Comparison of ENCODE assay signal across 11 cellular contexts in the genomic region with DNA sequence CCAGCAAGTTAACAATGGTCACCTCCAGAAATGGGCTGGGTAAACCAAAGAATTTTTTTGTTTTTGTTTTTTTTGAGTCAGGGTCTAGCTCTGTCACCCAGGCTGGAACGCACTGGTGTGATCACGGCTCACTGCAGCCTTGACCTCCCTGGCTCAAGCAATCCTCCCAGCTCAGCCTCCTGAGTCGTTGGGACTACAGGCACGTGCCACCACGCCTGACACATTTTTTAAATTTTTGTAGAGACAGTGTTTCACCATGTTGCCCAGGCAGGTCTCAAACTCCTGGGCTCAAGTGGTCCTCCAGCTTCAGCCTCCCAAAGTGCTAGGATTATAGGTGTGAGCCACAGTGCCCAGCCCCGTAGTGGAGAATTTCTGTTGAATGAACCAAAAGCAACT. TPM values are rescaled to one million over a fixed set of nuclear protein-coding genes. Genes with fewer than 3 reads are reported as not detected.
DNase-seq lines count a peak whose midpoint lies in the region; ATAC-seq, FAIRE-seq and TF ChIP-seq lines count a peak whose summit lies in the region.
"Had no signal": no experiment of that assay in that cellular context is flagged by ENCODE, and none has a peak within 500 bp of the region (broad histone marks: within the 10 kb centered on the region; RNA-seq: fewer than 3 reads in every experiment).

No MANE protein-coding gene starts in this region.

- H3K36me3 ChIP-seq in HUES64 (ENCODE audit: insufficient read depth, low read length) (peaks cover 35% of the 10 kb centered on the region), GM12878 (ENCODE audit: control insufficient read depth in 2 of 2, insufficient read depth in 2 of 2, low read length in 1 of 2) (peaks cover 8% of the 10 kb centered on the region in 2 experiments; a peak in 3 of 4 replicates)

- H3K27me3 Mint-ChIP-seq in T-helper 1 cell treated with Interleukin-12 subunit alpha and Interleukin-12 subunit beta and Interleukin-4 antibody, amounts not matched to agents 30 μg/mL and 1 μg/mL, for 36 hours (ENCODE audit: low read depth) = no peaks in the 10 kb centered on the region
- H3K27me3 Mint-ChIP-seq in naive thymus-derived CD8-positive, alpha-beta T cell = no peaks in the 10 kb centered on the region

- POLR2A ChIA-PET in GM12878 (lab: Charles Lee) = no interaction called here
- POLR2A ChIA-PET in naive thymus-derived CD8-positive, alpha-beta T cell (lab: Charles Lee) = interaction anchor here (0.6 to 5.6 kb wide), 4 partner anchors 9 to 241 kb away, joined by 3 to 118 read pairs (median 6); partner anchors contain the start of genes EME2, MRPS34, NME3 and TBL3

- no peaks in the 10 kb centered on the region; the same call in 1 of the 2 replicates for H3K4me1 ChIP-seq in HUES64 (ENCODE audit: insufficient read depth, low read length)
- peaks cover 6% of the 10 kb centered on the region; the same call in 1 of the 2 replicates for H3K4me1 ChIP-seq in GM12878 (ENCODE audit: control insufficient read depth, insufficient read depth, low read length)

- no peaks in the 10 kb centered on the region for H4K20me1 ChIP-seq in GM12878 (ENCODE audit: control insufficient read depth, insufficient read depth)

- ATAC-seq in GM12878 = no peak
- ATAC-seq in naive thymus-derived CD8-positive, alpha-beta T cell = no peak
- no peak for ATAC-seq in GM19395 (IDR thresholded peaks at IDR 0.05; ENCODE audit: unreplicated experiment)

- FAIRE-seq in GM12878 (lab: Jason Lieb, UNC) = no peak
- FAIRE-seq: A204.1 had no signal

- H3K9me3 ChIP-seq in HUES64 (ENCODE audit: insufficient read depth, low read depth, low read length) = no peaks in the 10 kb centered on the region
- no peaks in the 10 kb centered on the region for H3K9me3 ChIP-seq in GM12878 (replicated peaks; ENCODE audit: control insufficient read depth, insufficient read depth, low read length)

- SMC1A ChIA-PET in GM12878 (lab: Charles Lee; ENCODE audit: uncharacterized antibody, unreplicated experiment) = no interaction called here

- H3K27me3 ChIP-seq in HUES64 (ENCODE audit: insufficient read depth, low read length) (no peaks in the 10 kb centered on the region), GM12878 (replicated peaks in 1 of 2; ENCODE audit: control insufficient read depth in 2 of 2, insufficient read depth in 2 of 2, low read length in 1 of 2) (no peaks in the 10 kb centered on the region)

- intact Hi-C loops in GM12878 (cut with micrococcal nuclease; ENCODE audit: unreplicated experiment) = no loop called here

- DNase-seq in T-helper 1 cell (no peak), GM12878 (ENCODE audit: low read depth, low spot score) (no peak), HCEC 1CT (no peak), NCI-H2227 (lab: John Stamatoyannopoulos, UW; ENCODE audit: unreplicated experiment) (no peak)
- DNase-seq in naive thymus-derived CD8-positive, alpha-beta T cell = no peak
- DNase-seq: NCI-H1048, NCI-H774 had no signal

- H3K4me3 Mint-ChIP-seq in T-helper 1 cell treated with Interleukin-12 subunit alpha and Interleukin-12 subunit beta and Interleukin-4 antibody, amounts not matched to agents 30 μg/mL and 1 μg/mL, for 36 hours = peak overlapping the region; percentile 17
- H3K4me3 Mint-ChIP-seq in naive thymus-derived CD8-positive, alpha-beta T cell = peak overlapping the region in 8 of 10 donors; percentile 27 to 92 (median 61)

- peaks cover 3% of the 10 kb centered on the region for H3K4me1 Mint-ChIP-seq in T-helper 1 cell treated with Interleukin-12 subunit alpha and Interleukin-12 subunit beta and Interleukin-4 antibody, amounts not matched to agents 30 μg/mL and 1 μg/mL, for 36 hours (ENCODE audit: low read depth)
- peaks cover 8 to 39% (median 26%) of the 10 kb centered on the region in 4 donors for H3K4me1 Mint-ChIP-seq in naive thymus-derived CD8-positive, alpha-beta T cell

- no peak for TF ChIP-seq RAD21 in GM12878 (IDR thresholded peaks at IDR 0.05; ENCODE audit: insufficient read depth, low read depth, low read length)

- TSS peak; percentile 63 for BruUV-seq in GM12878 (replicated peaks; lab: Mats Ljungman, UMichigan)

- TF ChIP-seq CTCF in GM12878 (IDR thresholded peaks at IDR 0.05 in 2 of 3, conservative IDR thresholded peaks at IDR 0.05 in 1 of 3; ENCODE audit: control insufficient read depth in 2 of 3, extremely low read depth in 1 of 3, insufficient read depth in 1 of 3, low read depth in 3 of 3, low read length in 3 of 3) = no peak

- no peak overlapping the region for H3K27ac ChIP-seq in HUES64 (ENCODE audit: low read depth, low read length)
- no peak overlapping the region for H3K27ac ChIP-seq in GM12878 (ENCODE audit: control insufficient read depth, insufficient read depth)

- RAD21 ChIA-PET in GM12878 (lab: Charles Lee; ENCODE audit: unreplicated experiment) = no interaction called here

- H3K36me3 Mint-ChIP-seq in T-helper 1 cell treated with Interleukin-12 subunit alpha and Interleukin-12 subunit beta and Interleukin-4 antibody, amounts not matched to agents 30 μg/mL and 1 μg/mL, for 36 hours (ENCODE audit: low read depth) = peaks cover 4% of the 10 kb centered on the region
- H3K36me3 Mint-ChIP-seq in naive thymus-derived CD8-positive, alpha-beta T cell = peaks cover 0 to 12% (median 0%) of the 10 kb centered on the region in 3 donors

- H3K9me3 Mint-ChIP-seq in T-helper 1 cell treated with Interleukin-12 subunit alpha and Interleukin-12 subunit beta and Interleukin-4 antibody, amounts not matched to agents 30 μg/mL and 1 μg/mL, for 36 hours = no peaks in the 10 kb centered on the region
- no peaks in the 10 kb centered on the region for H3K9me3 Mint-ChIP-seq in naive thymus-derived CD8-positive, alpha-beta T cell

- no peak overlapping the region for H2AFZ ChIP-seq in GM12878 (ENCODE audit: control insufficient read depth, low read depth, low read length)

- TF ChIP-seq EP300 in GM12878 (IDR thresholded peaks at IDR 0.05; ENCODE audit: borderline replicate concordance in 1 of 2, control insufficient read depth in 1 of 2, low read depth in 2 of 2, low read length in 2 of 2) = no peak

- CTCF ChIA-PET in GM12878 (lab: Yijun Ruan, JAX) = interaction anchor here (0.6 kb wide), 1 partner anchor 8 kb away, joined by 3 read pairs; the partner anchor contains the start of genes EME2 and MRPS34

- in situ Hi-C loops in GM12878 (cut with MboI) = no loop called here

- TF ChIP-seq POLR2A in GM12878 (IDR thresholded peaks at IDR 0.05; ENCODE audit: low read depth, low read length) = no peak

- H3K9ac ChIP-seq in HUES64 (ENCODE audit: low read depth, low read length) (no peak overlapping the region), GM12878 (ENCODE audit: control insufficient read depth, insufficient read depth, low read length) (no peak overlapping the region)

- no peak overlapping the region for H3K27ac Mint-ChIP-seq in T-helper 1 cell treated with Interleukin-12 subunit alpha and Interleukin-12 subunit beta and Interleukin-4 antibody, amounts not matched to agents 30 μg/mL and 1 μg/mL, for 36 hours
- peak overlapping the region in 9 of 10 donors; percentile 15 to 85 (median 46) for H3K27ac Mint-ChIP-seq in naive thymus-derived CD8-positive, alpha-beta T cell

- peaks cover 15% of the 10 kb centered on the region for H3K79me2 ChIP-seq in GM12878 (ENCODE audit: control insufficient read depth, insufficient read depth, low read length)

- WGBS in HUES64 = 90% methylated on average over 6 of the region's 6 CpGs
- WGBS in GM12878 (ENCODE audit: insufficient coverage, insufficient replicate concordance, low lambda C conversion rate, missing lambda C conversion rate) = 89% methylated on average over 6 of the region's 6 CpGs

- H3K4me2 ChIP-seq in GM12878 (ENCODE audit: control insufficient read depth, insufficient read depth) = peak overlapping the region; percentile 77

- H3K4me3 ChIP-seq in HUES64 (ENCODE audit: low read length) (peak overlapping the region; percentile 98; the same call in 1 of the 2 replicates), GM12878 (no peak overlapping the region)

RNA-seq across cellular contexts. Expression of gene SPSB3, which starts 1.7 kb away (rescaled TPM):
- 19.3 TPM for polyA plus RNA-seq in HUES64 (2013, experiment 1 of 2)
- 19.5 TPM for polyA plus RNA-seq in HUES64 (2013, experiment 2 of 2)
- total RNA-seq in GM12878 (2013; cell fraction: nucleolus; rRNA removed) = 28.8 and 39.6 TPM in 2 replicates
- 22.2 and 26.2 TPM in 2 replicates for total RNA-seq in GM12878 (2014; rRNA removed)
- 4.4 and 5.5 TPM in 2 replicates for total RNA-seq in GM12878 (2014; rRNA removed; fragmentation: Illumina TruSeq; extraction: Trizol)
- total RNA-seq in GM12878 (2021) = 18.3 and 18.5 TPM in 2 replicates
- polyA plus RNA-seq in GM12878 (2011; ENCODE audit: low read depth) = 6.5 TPM
- polyA plus RNA-seq in GM12878 (2011; rRNA removed) = 4.7 and 9.7 TPM in 2 replicates
- polyA plus RNA-seq in GM12878 (2011; cell fraction: cytosol; rRNA removed) = 18.5 and 28.3 TPM in 2 replicates
- polyA plus RNA-seq in GM12878 (2011; cell fraction: nucleus; rRNA removed) = 87.6 and 94.0 TPM in 2 replicates
- 19.6 and 21.3 TPM in 2 replicates for polyA plus RNA-seq in GM12878 (2012)
- polyA plus RNA-seq in GM12878 (2014; fragmentation: Illumina TruSeq; extraction: Trizol) = 0.97 and 2.8 TPM in 2 replicates
- 1 to 10 TPM in 1 of 2 experiments, under 1 TPM in 1; 0.31 to 1.5 TPM for polyA plus RNA-seq in GM12878 (2014; fragmentation: Nextera tagmentation; extraction: Ambion mirVana)
- 26.9 and 32.4 TPM in 2 replicates for polyA plus RNA-seq in GM12878 (2014; rRNA removed)
- 10 to 100 TPM; 25.3 to 26.1 TPM for polyA plus RNA-seq in GM12878 (2016; fragmentation: Nextera tagmentation; extraction: Ambion mirVana)
- polyA minus RNA-seq in GM12878 (2011; rRNA and poly(A)+ RNA removed) = 5.9 and 9.0 TPM in 2 replicates
- polyA minus RNA-seq in GM12878 (2011; cell fraction: cytosol; rRNA and poly(A)+ RNA removed) = 4.8 and 5.2 TPM in 2 replicates
- 5.7 and 13.8 TPM in 2 replicates for polyA minus RNA-seq in GM12878 (2011; cell fraction: nucleus; rRNA and poly(A)+ RNA removed)
- total RNA-seq in naive thymus-derived CD8-positive, alpha-beta T cell = 100 to 1,000 TPM; 120 to 123 TPM
- 10 to 100 TPM; 38.0 to 42.0 (median 40.8) TPM for polyA plus RNA-seq in naive thymus-derived CD8-positive, alpha-beta T cell

RNA-seq across cellular contexts. Expression of gene NUBP2, which starts 2.1 kb away (rescaled TPM):
- polyA plus RNA-seq in HUES64 (2013, experiment 1 of 2) = 49.1 TPM
- polyA plus RNA-seq in HUES64 (2013, experiment 2 of 2) = 49.4 TPM
- total RNA-seq in GM12878 (2013; cell fraction: nucleolus; rRNA removed) = 45.7 and 59.5 TPM in 2 replicates
- total RNA-seq in GM12878 (2014; rRNA removed) (88.8 and 106 TPM in 2 replicates), GM12878 (2014; rRNA removed; fragmentation: Illumina TruSeq; extraction: Trizol) (11.0 and 13.5 TPM in 2 replicates), GM12878 (2021) (73.2 and 79.8 TPM in 2 replicates)
- polyA plus RNA-seq in GM12878 (2011; ENCODE audit: low read depth) = 11.7 TPM
- polyA plus RNA-seq in GM12878 (2011; rRNA removed) (8.2 and 23.6 TPM in 2 replicates), GM12878 (2014; fragmentation: Illumina TruSeq; extraction: Trizol) (0.73 and 6.5 TPM in 2 replicates), GM12878 (2014; fragmentation: Nextera tagmentation; extraction: Ambion mirVana) (1 to 10 TPM; 1.9 to 5.9 TPM), GM12878 (2014; rRNA removed) (80.5 and 94.5 TPM in 2 replicates), GM12878 (2016; fragmentation: Nextera tagmentation; extraction: Ambion mirVana) (100 to 1,000 TPM; 115 to 129 TPM)
- 54.5 and 91.2 TPM in 2 replicates for polyA plus RNA-seq in GM12878 (2011; cell fraction: cytosol; rRNA removed)
- polyA plus RNA-seq in GM12878 (2011; cell fraction: nucleus; rRNA removed) = 102 and 133 TPM in 2 replicates
- polyA plus RNA-seq in GM12878 (2012) = 44.3 and 48.4 TPM in 2 replicates
- 8.8 and 27.4 TPM in 2 replicates for polyA minus RNA-seq in GM12878 (2011; rRNA and poly(A)+ RNA removed)
- polyA minus RNA-seq in GM12878 (2011; cell fraction: cytosol; rRNA and poly(A)+ RNA removed) = 18.5 and 20.3 TPM in 2 replicates
- 17.7 and 27.6 TPM in 2 replicates for polyA minus RNA-seq in GM12878 (2011; cell fraction: nucleus; rRNA and poly(A)+ RNA removed)
- total RNA-seq in naive thymus-derived CD8-positive, alpha-beta T cell = 10 to 100 TPM; 62.0 to 65.4 TPM
- polyA plus RNA-seq in naive thymus-derived CD8-positive, alpha-beta T cell = 10 to 100 TPM; 87.2 to 90.6 (median 87.3) TPM

RNA-seq across cellular contexts. Expression of gene MRPS34, which starts 7.7 kb away (rescaled TPM):
- polyA plus RNA-seq in HUES64 (2013, experiment 1 of 2) = 156 TPM
- 160 TPM for polyA plus RNA-seq in HUES64 (2013, experiment 2 of 2)
- 26.9 and 32.5 TPM in 2 replicates for total RNA-seq in GM12878 (2013; cell fraction: nucleolus; rRNA removed)
- total RNA-seq in GM12878 (2014; rRNA removed) (144 and 185 TPM in 2 replicates), GM12878 (2014; rRNA removed; fragmentation: Illumina TruSeq; extraction: Trizol) (92.3 and 109 TPM in 2 replicates), GM12878 (2021) (184 and 190 TPM in 2 replicates)
- polyA plus RNA-seq in GM12878 (2011; ENCODE audit: low read depth) = 24.8 TPM
- polyA plus RNA-seq in GM12878 (2011; rRNA removed) (62.8 and 99.3 TPM in 2 replicates), GM12878 (2014; fragmentation: Illumina TruSeq; extraction: Trizol) (18.2 and 56.0 TPM in 2 replicates), GM12878 (2014; fragmentation: Nextera tagmentation; extraction: Ambion mirVana) (10 to 100 TPM in 1 of 2 experiments, 1 to 10 TPM in 1; 3.6 to 17.9 TPM), GM12878 (2014; rRNA removed) (189 and 209 TPM in 2 replicates), GM12878 (2016; fragmentation: Nextera tagmentation; extraction: Ambion mirVana) (100 to 1,000 TPM; 265 to 285 TPM)
- 130 and 176 TPM in 2 replicates for polyA plus RNA-seq in GM12878 (2011; cell fraction: cytosol; rRNA removed)
- polyA plus RNA-seq in GM12878 (2011; cell fraction: nucleus; rRNA removed) = 107 and 127 TPM in 2 replicates
- polyA plus RNA-seq in GM12878 (2012) = 75.1 and 85.8 TPM in 2 replicates
- 31.2 and 42.9 TPM in 2 replicates for polyA minus RNA-seq in GM12878 (2011; rRNA and poly(A)+ RNA removed)
- 29.7 and 32.3 TPM in 2 replicates for polyA minus RNA-seq in GM12878 (2011; cell fraction: cytosol; rRNA and poly(A)+ RNA removed)
- polyA minus RNA-seq in GM12878 (2011; cell fraction: nucleus; rRNA and poly(A)+ RNA removed) = 22.8 and 37.4 TPM in 2 replicates
- 10 to 100 TPM; 53.1 to 55.9 TPM for total RNA-seq in naive thymus-derived CD8-positive, alpha-beta T cell
- 100 to 1,000 TPM; 113 to 145 (median 133) TPM for polyA plus RNA-seq in naive thymus-derived CD8-positive, alpha-beta T cell

RNA-seq across cellular contexts. Expression of gene EME2, which starts 8.1 kb away (rescaled TPM):
- polyA plus RNA-seq in HUES64 (2013, experiment 1 of 2) = 10.4 TPM
- 7.4 TPM for polyA plus RNA-seq in HUES64 (2013, experiment 2 of 2)
- 54.8 and 65.8 TPM in 2 replicates for total RNA-seq in GM12878 (2013; cell fraction: nucleolus; rRNA removed)
- total RNA-seq in GM12878 (2014; rRNA removed) = 6.2 and 9.5 TPM in 2 replicates
- total RNA-seq in GM12878 (2014; rRNA removed; fragmentation: Illumina TruSeq; extraction: Trizol) = 1.4 and 2.1 TPM in 2 replicates
- 15.8 and 16.9 TPM in 2 replicates for total RNA-seq in GM12878 (2021)
- 5.6 TPM for polyA plus RNA-seq in GM12878 (2011; ENCODE audit: low read depth)
- polyA plus RNA-seq in GM12878 (2011; rRNA removed) = 2.8 and 4.7 TPM in 2 replicates
- polyA plus RNA-seq in GM12878 (2011; cell fraction: cytosol; rRNA removed) = 3.5 and 7.9 TPM in 2 replicates
- polyA plus RNA-seq in GM12878 (2011; cell fraction: nucleus; rRNA removed) = 152 and 178 TPM in 2 replicates
- 10.3 and 11.2 TPM in 2 replicates for polyA plus RNA-seq in GM12878 (2012)
- 0.79 and 2.1 TPM in 2 replicates for polyA plus RNA-seq in GM12878 (2014; fragmentation: Illumina TruSeq; extraction: Trizol)
- under 1 TPM; 0.29 to 0.80 TPM for polyA plus RNA-seq in GM12878 (2014; fragmentation: Nextera tagmentation; extraction: Ambion mirVana)
- polyA plus RNA-seq in GM12878 (2014; rRNA removed) = 13.3 and 16.2 TPM in 2 replicates
- 1 to 10 TPM; 3.4 to 4.7 TPM for polyA plus RNA-seq in GM12878 (2016; fragmentation: Nextera tagmentation; extraction: Ambion mirVana)
- 1.6 and 5.0 TPM in 2 replicates for polyA minus RNA-seq in GM12878 (2011; rRNA and poly(A)+ RNA removed)
- polyA minus RNA-seq in GM12878 (2011; cell fraction: cytosol; rRNA and poly(A)+ RNA removed) = 1.7 and 2.6 TPM in 2 replicates
- 18.6 and 28.8 TPM in 2 replicates for polyA minus RNA-seq in GM12878 (2011; cell fraction: nucleus; rRNA and poly(A)+ RNA removed)
- total RNA-seq in naive thymus-derived CD8-positive, alpha-beta T cell = 10 to 100 TPM; 28.4 to 31.5 TPM
- polyA plus RNA-seq in naive thymus-derived CD8-positive, alpha-beta T cell = 1 to 10 TPM in 2 of 3 donors, under 1 TPM in 1; 0.35 to 1.6 (median 1.1) TPM

RNA-seq across cellular contexts. Expression of gene NME3, which starts 9.3 kb away (rescaled TPM):
- polyA plus RNA-seq in HUES64 (2013, experiment 1 of 2) = 44.1 TPM
- polyA plus RNA-seq in HUES64 (2013, experiment 2 of 2) = 38.9 TPM
- 32.8 and 43.7 TPM in 2 replicates for total RNA-seq in GM12878 (2013; cell fraction: nucleolus; rRNA removed)
- 49.8 and 55.5 TPM in 2 replicates for total RNA-seq in GM12878 (2014; rRNA removed)
- 4.3 and 5.2 TPM in 2 replicates for total RNA-seq in GM12878 (2014; rRNA removed; fragmentation: Illumina TruSeq; extraction: Trizol)
- total RNA-seq in GM12878 (2021) = 46.7 and 47.7 TPM in 2 replicates
- polyA plus RNA-seq in GM12878 (2011; ENCODE audit: low read depth) = 10.7 TPM
- polyA plus RNA-seq in GM12878 (2011; rRNA removed) = 5.1 and 13.6 TPM in 2 replicates
- polyA plus RNA-seq in GM12878 (2011; cell fraction: cytosol; rRNA removed) = 28.1 and 60.3 TPM in 2 replicates
- 143 and 144 TPM in 2 replicates for polyA plus RNA-seq in GM12878 (2011; cell fraction: nucleus; rRNA removed)
- 44.8 and 49.8 TPM in 2 replicates for polyA plus RNA-seq in GM12878 (2012)
- polyA plus RNA-seq in GM12878 (2014; fragmentation: Illumina TruSeq; extraction: Trizol) = 0.81 TPM in 1 of 2 replicates, not detected in the other
- 1 to 10 TPM in 1 of 2 experiments, under 1 TPM in 1; 0.61 to 4.6 TPM for polyA plus RNA-seq in GM12878 (2014; fragmentation: Nextera tagmentation; extraction: Ambion mirVana)
- polyA plus RNA-seq in GM12878 (2014; rRNA removed) = 51.7 and 63.4 TPM in 2 replicates
- 10 to 100 TPM; 39.5 to 41.1 TPM for polyA plus RNA-seq in GM12878 (2016; fragmentation: Nextera tagmentation; extraction: Ambion mirVana)
- 1.2 and 7.4 TPM in 2 replicates for polyA minus RNA-seq in GM12878 (2011; rRNA and poly(A)+ RNA removed)
- polyA minus RNA-seq in GM12878 (2011; cell fraction: cytosol; rRNA and poly(A)+ RNA removed) = 2.3 and 5.2 TPM in 2 replicates
- 22.5 and 26.6 TPM in 2 replicates for polyA minus RNA-seq in GM12878 (2011; cell fraction: nucleus; rRNA and poly(A)+ RNA removed)
- total RNA-seq in naive thymus-derived CD8-positive, alpha-beta T cell = 10 to 100 TPM; 70.6 to 79.9 TPM
- polyA plus RNA-seq in naive thymus-derived CD8-positive, alpha-beta T cell = 10 to 100 TPM; 60.0 to 84.2 (median 62.9) TPM
